ENCODE assay signal across 16 cellular contexts in genomic region chr10:71427246-71427645, GRCh38. TPM values are rescaled to one million over a fixed set of nuclear protein-coding genes. Genes with fewer than 3 reads are reported as not detected.
DNase-seq lines count a peak whose midpoint lies in the region; TF ChIP-seq lines count a peak whose summit lies in the region.
"Had no signal": no experiment of that assay in that cellular context is flagged by ENCODE, and none has a peak within 500 bp of the region (broad histone marks: within the 10 kb centered on the region; RNA-seq: fewer than 3 reads in every experiment).

No MANE protein-coding gene starts in this region.

- H3K27me3 Mint-ChIP-seq in osteocyte (ENCODE audit: unreplicated experiment) = peaks cover 56% of the 10 kb centered on the region
- peaks cover 16% of the 10 kb centered on the region for H3K27me3 Mint-ChIP-seq in activated T-cell treated with anti-CD3 and anti-CD28 coated beads, Interleukin-2, amount 50 U/mL, for 24 hours

- TF ChIP-seq CTCF in osteocyte (IDR thresholded peaks at IDR 0.05) = no peak

- no peaks in the 10 kb centered on the region for H4K20me1 ChIP-seq in Karpas-422 (ENCODE audit: insufficient read depth, low read depth, low read length)
- H4K20me1 ChIP-seq: BLaER1 treated with 17β-estradiol and CSF1 and Interleukin-3, amounts not matched to agents 10 nM and 100 nM had no signal

- H3K79me2 ChIP-seq in Karpas-422 (ENCODE audit: low read length) = no peaks in the 10 kb centered on the region

- no peak overlapping the region for H3K27ac Mint-ChIP-seq in osteocyte (ENCODE audit: unreplicated experiment)
- no peak overlapping the region for H3K27ac Mint-ChIP-seq in activated T-cell treated with anti-CD3 and anti-CD28 coated beads, Interleukin-2, amount 50 U/mL, for 24 hours
- H3K27ac Mint-ChIP-seq: CD4-positive, CD25-positive, alpha-beta regulatory T cell; GM23338; H9 had no signal

- no peaks in the 10 kb centered on the region for H3K36me3 Mint-ChIP-seq in osteocyte (ENCODE audit: unreplicated experiment)
- H3K36me3 Mint-ChIP-seq in activated T-cell treated with anti-CD3 and anti-CD28 coated beads, Interleukin-2, amount 50 U/mL, for 24 hours (ENCODE audit: low read depth) = no peaks in the 10 kb centered on the region
- H3K36me3 Mint-ChIP-seq: CD4-positive, CD25-positive, alpha-beta regulatory T cell had no signal

- no peaks in the 10 kb centered on the region for H3K9me2 ChIP-seq in Karpas-422 (replicated peaks; ENCODE audit: insufficient read depth, low read length)

- H3K4me1 ChIP-seq in Karpas-422 (ENCODE audit: low read length) = no peaks in the 10 kb centered on the region

- no peaks in the 10 kb centered on the region for H3K9me3 Mint-ChIP-seq in osteocyte (ENCODE audit: unreplicated experiment)
- no peaks in the 10 kb centered on the region for H3K9me3 Mint-ChIP-seq in activated T-cell treated with anti-CD3 and anti-CD28 coated beads, Interleukin-2, amount 50 U/mL, for 24 hours
- H3K9me3 Mint-ChIP-seq: GM23338, H9 had no signal

- no peak overlapping the region for H3K27ac ChIP-seq in Karpas-422 (ENCODE audit: low read length)
- H3K27ac ChIP-seq: BLaER1 treated with 17β-estradiol and CSF1 and Interleukin-3, amounts not matched to agents 10 nM and 100 nM had no signal

- H3K9ac ChIP-seq in Karpas-422 (ENCODE audit: low read length) = no peak overlapping the region
- H3K9ac ChIP-seq: BLaER1 treated with 17β-estradiol and CSF1 and Interleukin-3, amounts not matched to agents 10 nM and 100 nM had no signal

- H3K27me3 ChIP-seq in Karpas-422 (ENCODE audit: low read length) = no peaks in the 10 kb centered on the region
- H3K27me3 ChIP-seq: BLaER1 treated with 17β-estradiol and CSF1 and Interleukin-3, amounts not matched to agents 10 nM and 100 nM had no signal

- peak; percentile 1 for DNase-seq in activated CD8-positive, alpha-beta memory T cell treated with anti-CD3 and anti-CD28 coated beads, Interleukin-2, amount 50 U/mL, for 48 hours
- DNase-seq in activated CD8-positive, alpha-beta memory T cell treated with anti-CD3 and anti-CD28 coated beads, Interleukin-2, amount 50 U/mL, for 4 hours = no peak
- DNase-seq in islet precursor cell (peak; percentile 21), osteocyte (ENCODE audit: extremely low spot score, unreplicated experiment) (peak; percentile 25), Karpas-422 (no peak), NCI-H1436 (lab: John Stamatoyannopoulos, UW) (no peak), NCI-H1105 (lab: John Stamatoyannopoulos, UW) (no peak)
- no peak for DNase-seq in activated T-cell treated with anti-CD3 and anti-CD28 coated beads, Interleukin-2, amount 50 U/mL, for 24 hours
- DNase-seq: ACHN; CD4-positive, CD25-positive, alpha-beta regulatory T cell; DMS 273 treated with DMSO at 0.1 percent for 48 hours; DMS79 treated with DMSO at 0.1 percent for 48 hours; EL; H9 had no signal

- no peak overlapping the region for H3K4me2 ChIP-seq in Karpas-422 (ENCODE audit: low read depth, low read length, poor library complexity, severe bottlenecking)
- H3K4me2 ChIP-seq: BLaER1 treated with 17β-estradiol and CSF1 and Interleukin-3, amounts not matched to agents 10 nM and 100 nM; GM23338 had no signal

- no peak overlapping the region for H3K4me3 ChIP-seq in Karpas-422 (ENCODE audit: low read length)
- H3K4me3 ChIP-seq: BLaER1 treated with 17β-estradiol and CSF1 and Interleukin-3, amounts not matched to agents 10 nM and 100 nM; GM23338 had no signal

- no peaks in the 10 kb centered on the region for H3K9me3 ChIP-seq in Karpas-422 (ENCODE audit: low read length)
- H3K9me3 ChIP-seq: BLaER1 treated with 17β-estradiol and CSF1 and Interleukin-3, amounts not matched to agents 10 nM and 100 nM had no signal

- H3K4me3 Mint-ChIP-seq in osteocyte (ENCODE audit: unreplicated experiment) = no peak overlapping the region
- no peak overlapping the region for H3K4me3 Mint-ChIP-seq in activated T-cell treated with anti-CD3 and anti-CD28 coated beads, Interleukin-2, amount 50 U/mL, for 24 hours
- H3K4me3 Mint-ChIP-seq: CD4-positive, CD25-positive, alpha-beta regulatory T cell; GM23338; H9 had no signal

- H2AFZ ChIP-seq in Karpas-422 (ENCODE audit: low read length) = no peak overlapping the region
- H2AFZ ChIP-seq: GM23338 had no signal

- peaks cover 7% of the 10 kb centered on the region for H3K4me1 Mint-ChIP-seq in osteocyte (ENCODE audit: unreplicated experiment)
- H3K4me1 Mint-ChIP-seq in activated T-cell treated with anti-CD3 and anti-CD28 coated beads, Interleukin-2, amount 50 U/mL, for 24 hours (ENCODE audit: low read depth) = no peaks in the 10 kb centered on the region
- H3K4me1 Mint-ChIP-seq: CD4-positive, CD25-positive, alpha-beta regulatory T cell had no signal

- H3K36me3 ChIP-seq in Karpas-422 (ENCODE audit: insufficient read depth, low read length) = no peaks in the 10 kb centered on the region
- H3K36me3 ChIP-seq: BLaER1 treated with 17β-estradiol and CSF1 and Interleukin-3, amounts not matched to agents 10 nM and 100 nM had no signal

RNA-seq across cellular contexts. Expression of gene CDH23, which starts 30.5 kb away (rescaled TPM):
- not detected in 2 replicates for total RNA-seq in osteocyte
- total RNA-seq in Karpas-422 (2014; rRNA removed; shearing (Covaris generic); ENCODE audit: low replicate concordance) = 0.47 and 2.1 TPM in 2 replicates

Comparison
In these comparisons a context has a peak if more than half of its experiments do, and no peak if none do; other contexts are left out.
1. DNase-seq: peak in activated CD8-positive, alpha-beta memory T cell treated with anti-CD3 and anti-CD28 coated beads, Interleukin-2, amount 50 U/mL, for 48 hours (single experiment), islet precursor cell (single experiment) and osteocyte (single experiment); none in activated CD8-positive, alpha-beta memory T cell treated with anti-CD3 and anti-CD28 coated beads, Interleukin-2, amount 50 U/mL, for 4 hours (single experiment), Karpas-422 (single experiment), activated T-cell treated with anti-CD3 and anti-CD28 coated beads, Interleukin-2, amount 50 U/mL, for 24 hours (single experiment), NCI-H1436 (single experiment) and NCI-H1105 (single experiment).